Comparison of ENCODE assay signal across 11 cellular contexts in the genomic region with DNA sequence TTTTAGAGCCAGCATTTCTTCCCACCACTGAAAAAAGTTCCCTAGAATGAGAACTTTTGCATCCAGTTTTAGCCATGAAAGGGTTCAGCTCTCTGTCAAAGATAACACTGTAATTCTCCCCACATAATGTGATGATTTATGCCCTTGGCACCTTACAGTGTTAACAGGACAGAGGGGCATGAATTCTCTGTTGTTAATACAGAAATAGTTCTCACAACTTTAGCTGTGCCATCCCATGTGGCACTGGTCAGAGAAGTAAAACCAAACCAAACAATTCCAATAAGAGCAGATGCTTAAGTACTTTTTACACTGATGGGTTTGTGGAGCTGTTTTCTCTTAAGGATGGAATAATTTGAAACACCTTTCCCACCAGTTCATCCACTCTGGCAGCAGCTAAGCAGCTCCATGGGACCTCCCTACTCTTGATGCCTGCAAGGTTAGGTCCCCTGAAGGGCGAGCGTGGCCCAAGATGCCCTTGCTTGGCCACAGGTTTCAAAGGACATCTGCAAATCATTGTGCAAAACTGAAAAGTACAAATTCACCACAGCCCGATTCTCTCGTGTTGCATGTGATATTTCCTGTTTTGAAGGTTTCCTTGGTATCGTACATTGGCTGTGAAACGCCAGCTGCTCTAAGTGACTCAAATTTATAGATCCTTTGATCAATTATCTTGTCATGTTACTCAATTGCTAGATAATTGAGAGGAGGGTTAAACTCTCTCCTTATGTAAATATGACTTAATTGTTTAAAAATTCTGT.
DNase-seq lines count a peak whose midpoint lies in the region; ATAC-seq and TF ChIP-seq lines count a peak whose summit lies in the region.
"Had no signal": no experiment of that assay in that cellular context is flagged by ENCODE, and none has a peak within 500 bp of the region (broad histone marks: within the 10 kb centered on the region; RNA-seq: fewer than 3 reads in every experiment).

No MANE protein-coding gene starts in this region.

- peaks cover 12% of the 10 kb centered on the region for H3K27me3 Mint-ChIP-seq in activated CD8-positive, alpha-beta memory T cell treated with anti-CD3 and anti-CD28 coated beads, Interleukin-2, amount 10 ng/mL, durations not matched to agents 7 days and 5 days

- no peak overlapping the region for H3K9ac ChIP-seq in adipocyte (ENCODE audit: low read length)

- CTCF ChIA-PET in activated CD8-positive, alpha-beta memory T cell treated with anti-CD3 and anti-CD28 coated beads, Interleukin-2, amount 10 ng/mL, durations not matched to agents 7 days and 5 days (lab: Charles Lee), result interaction anchor here (1.2 kb wide), 1 partner anchor 33 kb away, joined by 5 read pairs; no protein-coding TSS in a partner anchor

- H3K36me3 ChIP-seq in adipocyte (ENCODE audit: control insufficient read depth, insufficient read depth, low read length, severe bottlenecking), result no peaks in the 10 kb centered on the region

- DNase-seq in activated CD8-positive, alpha-beta memory T cell treated with anti-CD3 and anti-CD28 coated beads, Interleukin-2, amount 10 ng/mL, durations not matched to agents 7 days and 5 days, result no peak
- DNase-seq in activated CD8-positive, alpha-beta memory T cell treated with anti-CD3 and anti-CD28 coated beads, Interleukin-2, amount 50 U/mL, for 4 hours, result no peak
- DNase-seq in NAMALWA (ENCODE audit: low spot score) (peak; percentile 86), adipocyte (ENCODE audit: low read depth) (no peak)
- peak; percentile 14 for DNase-seq in stimulated activated naive CD8-positive, alpha-beta T cell treated with anti-CD3 and anti-CD28 coated beads, Interleukin-15, Interleukin-2, amounts not matched to agents 100 U/mL and 50 U/mL, for 24 hours
- DNase-seq: cerebellar nuclear complex, NCI-H2171 treated with DMSO at 0.1 percent for 48 hours, retina had no signal

- peak; percentile 72 for ATAC-seq in activated CD8-positive, alpha-beta memory T cell treated with anti-CD3 and anti-CD28 coated beads, Interleukin-2, amount 10 ng/mL, durations not matched to agents 7 days and 5 days
- peak; percentile 55 for ATAC-seq in stimulated activated naive CD8-positive, alpha-beta T cell treated with anti-CD3 and anti-CD28 coated beads, Interleukin-15, Interleukin-2, amounts not matched to agents 100 U/mL and 50 U/mL, for 24 hours
- ATAC-seq in HG03521 (IDR thresholded peaks at IDR 0.05; ENCODE audit: unreplicated experiment) (no peak), SK-N-SH treated with all-trans-retinoic acid at 6 μM for 48 hours (no peak), GM21619 (IDR thresholded peaks at IDR 0.05; ENCODE audit: unreplicated experiment) (no peak)

- no peaks in the 10 kb centered on the region for H3K27me3 ChIP-seq in adipocyte (replicated peaks; ENCODE audit: control insufficient read depth, insufficient read depth, low read length)

- no peaks in the 10 kb centered on the region for H3K9me3 Mint-ChIP-seq in activated CD8-positive, alpha-beta memory T cell treated with anti-CD3 and anti-CD28 coated beads, Interleukin-2, amount 10 ng/mL, durations not matched to agents 7 days and 5 days (ENCODE audit: low read depth)

- H3K36me3 Mint-ChIP-seq in activated CD8-positive, alpha-beta memory T cell treated with anti-CD3 and anti-CD28 coated beads, Interleukin-2, amount 10 ng/mL, durations not matched to agents 7 days and 5 days, result no peaks in the 10 kb centered on the region

- H3K4me1 Mint-ChIP-seq in activated CD8-positive, alpha-beta memory T cell treated with anti-CD3 and anti-CD28 coated beads, Interleukin-2, amount 10 ng/mL, durations not matched to agents 7 days and 5 days, result peaks cover 15% of the 10 kb centered on the region

- peaks cover 13% of the 10 kb centered on the region for H3K4me1 ChIP-seq in adipocyte (ENCODE audit: control insufficient read depth, insufficient read depth, low read length)

- H3K9me3 ChIP-seq in adipocyte (ENCODE audit: control insufficient read depth, low read length), result no peaks in the 10 kb centered on the region

- peak overlapping the region; percentile 58 for H3K4me3 ChIP-seq in adipocyte (ENCODE audit: low read length)

- H3K27ac Mint-ChIP-seq in activated CD8-positive, alpha-beta memory T cell treated with anti-CD3 and anti-CD28 coated beads, Interleukin-2, amount 10 ng/mL, durations not matched to agents 7 days and 5 days, result no peak overlapping the region

- no peak overlapping the region for H3K4me3 Mint-ChIP-seq in activated CD8-positive, alpha-beta memory T cell treated with anti-CD3 and anti-CD28 coated beads, Interleukin-2, amount 10 ng/mL, durations not matched to agents 7 days and 5 days

TF ChIP-seq in SK-N-SH treated with all-trans-retinoic acid at 6 μM for 48 hours, 23 proteins besides CTCF, POLR2A, EP300 and RAD21:
- TF ChIP-seq ZFP3 (CRISPR knock-in tag; IDR thresholded peaks at IDR 0.05), result no peak
- TF ChIP-seq, protein P1, sequence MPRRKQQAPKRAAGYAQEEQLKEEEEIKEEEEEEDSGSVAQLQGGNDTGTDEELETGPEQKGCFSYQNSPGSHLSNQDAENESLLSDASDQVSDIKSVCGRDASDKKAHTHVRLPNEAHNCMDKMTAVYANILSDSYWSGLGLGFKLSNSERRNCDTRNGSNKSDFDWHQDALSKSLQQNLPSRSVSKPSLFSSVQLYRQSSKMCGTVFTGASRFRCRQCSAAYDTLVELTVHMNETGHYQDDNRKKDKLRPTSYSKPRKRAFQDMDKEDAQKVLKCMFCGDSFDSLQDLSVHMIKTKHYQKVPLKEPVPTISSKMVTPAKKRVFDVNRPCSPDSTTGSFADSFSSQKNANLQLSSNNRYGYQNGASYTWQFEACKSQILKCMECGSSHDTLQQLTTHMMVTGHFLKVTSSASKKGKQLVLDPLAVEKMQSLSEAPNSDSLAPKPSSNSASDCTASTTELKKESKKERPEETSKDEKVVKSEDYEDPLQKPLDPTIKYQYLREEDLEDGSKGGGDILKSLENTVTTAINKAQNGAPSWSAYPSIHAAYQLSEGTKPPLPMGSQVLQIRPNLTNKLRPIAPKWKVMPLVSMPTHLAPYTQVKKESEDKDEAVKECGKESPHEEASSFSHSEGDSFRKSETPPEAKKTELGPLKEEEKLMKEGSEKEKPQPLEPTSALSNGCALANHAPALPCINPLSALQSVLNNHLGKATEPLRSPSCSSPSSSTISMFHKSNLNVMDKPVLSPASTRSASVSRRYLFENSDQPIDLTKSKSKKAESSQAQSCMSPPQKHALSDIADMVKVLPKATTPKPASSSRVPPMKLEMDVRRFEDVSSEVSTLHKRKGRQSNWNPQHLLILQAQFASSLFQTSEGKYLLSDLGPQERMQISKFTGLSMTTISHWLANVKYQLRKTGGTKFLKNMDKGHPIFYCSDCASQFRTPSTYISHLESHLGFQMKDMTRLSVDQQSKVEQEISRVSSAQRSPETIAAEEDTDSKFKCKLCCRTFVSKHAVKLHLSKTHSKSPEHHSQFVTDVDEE (CRISPR knock-in tag; IDR thresholded peaks at IDR 0.05), result no peak
- TF ChIP-seq SNAI2 (CRISPR knock-in tag; IDR thresholded peaks at IDR 0.05), result no peak
- no peak for TF ChIP-seq ZNF8 (CRISPR knock-in tag; IDR thresholded peaks at IDR 0.05)
- TF ChIP-seq ESRRG (CRISPR knock-in tag; IDR thresholded peaks at IDR 0.05), result no peak
- no peak for TF ChIP-seq ZNF70 (CRISPR knock-in tag; IDR thresholded peaks at IDR 0.05)
- no peak for TF ChIP-seq TOX (CRISPR knock-in tag; IDR thresholded peaks at IDR 0.05; ENCODE audit: borderline replicate concordance)
- TF ChIP-seq, protein P2, sequence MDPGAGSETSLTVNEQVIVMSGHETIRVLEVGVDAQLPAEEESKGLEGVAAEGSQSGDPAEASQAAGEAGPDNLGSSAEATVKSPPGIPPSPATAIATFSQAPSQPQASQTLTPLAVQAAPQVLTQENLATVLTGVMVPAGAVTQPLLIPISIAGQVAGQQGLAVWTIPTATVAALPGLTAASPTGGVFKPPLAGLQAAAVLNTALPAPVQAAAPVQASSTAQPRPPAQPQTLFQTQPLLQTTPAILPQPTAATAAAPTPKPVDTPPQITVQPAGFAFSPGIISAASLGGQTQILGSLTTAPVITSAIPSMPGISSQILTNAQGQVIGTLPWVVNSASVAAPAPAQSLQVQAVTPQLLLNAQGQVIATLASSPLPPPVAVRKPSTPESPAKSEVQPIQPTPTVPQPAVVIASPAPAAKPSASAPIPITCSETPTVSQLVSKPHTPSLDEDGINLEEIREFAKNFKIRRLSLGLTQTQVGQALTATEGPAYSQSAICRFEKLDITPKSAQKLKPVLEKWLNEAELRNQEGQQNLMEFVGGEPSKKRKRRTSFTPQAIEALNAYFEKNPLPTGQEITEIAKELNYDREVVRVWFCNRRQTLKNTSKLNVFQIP (CRISPR knock-in tag; IDR thresholded peaks at IDR 0.05; ENCODE audit: borderline replicate concordance, low read depth), result no peak
- no peak for TF ChIP-seq CSDC2 (CRISPR knock-in tag; IDR thresholded peaks at IDR 0.05)
- no peak for TF ChIP-seq OSR1 (CRISPR knock-in tag; IDR thresholded peaks at IDR 0.05)
- no peak for TF ChIP-seq ZNF565 (CRISPR knock-in tag; conservative IDR thresholded peaks at IDR 0.05; ENCODE audit: low read depth)
- no peak for TF ChIP-seq GLIS3 (CRISPR knock-in tag; IDR thresholded peaks at IDR 0.05)
- no peak for TF ChIP-seq TCF4 (CRISPR knock-in tag; IDR thresholded peaks at IDR 0.05; ENCODE audit: borderline replicate concordance)
- TF ChIP-seq, protein P3, sequence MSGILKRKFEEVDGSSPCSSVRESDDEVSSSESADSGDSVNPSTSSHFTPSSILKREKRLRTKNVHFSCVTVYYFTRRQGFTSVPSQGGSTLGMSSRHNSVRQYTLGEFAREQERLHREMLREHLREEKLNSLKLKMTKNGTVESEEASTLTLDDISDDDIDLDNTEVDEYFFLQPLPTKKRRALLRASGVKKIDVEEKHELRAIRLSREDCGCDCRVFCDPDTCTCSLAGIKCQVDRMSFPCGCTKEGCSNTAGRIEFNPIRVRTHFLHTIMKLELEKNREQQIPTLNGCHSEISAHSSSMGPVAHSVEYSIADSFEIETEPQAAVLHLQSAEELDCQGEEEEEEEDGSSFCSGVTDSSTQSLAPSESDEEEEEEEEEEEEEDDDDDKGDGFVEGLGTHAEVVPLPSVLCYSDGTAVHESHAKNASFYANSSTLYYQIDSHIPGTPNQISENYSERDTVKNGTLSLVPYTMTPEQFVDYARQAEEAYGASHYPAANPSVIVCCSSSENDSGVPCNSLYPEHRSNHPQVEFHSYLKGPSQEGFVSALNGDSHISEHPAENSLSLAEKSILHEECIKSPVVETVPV (CRISPR knock-in tag; IDR thresholded peaks at IDR 0.05), result no peak

Comparison
In these comparisons a context has a peak if more than half of its experiments do, and no peak if none do; other contexts are left out.
1. ATAC-seq: peak in activated CD8-positive, alpha-beta memory T cell treated with anti-CD3 and anti-CD28 coated beads, Interleukin-2, amount 10 ng/mL, durations not matched to agents 7 days and 5 days (single experiment) and stimulated activated naive CD8-positive, alpha-beta T cell treated with anti-CD3 and anti-CD28 coated beads, Interleukin-15, Interleukin-2, amounts not matched to agents 100 U/mL and 50 U/mL, for 24 hours (single experiment); none in HG03521 (single experiment), SK-N-SH treated with all-trans-retinoic acid at 6 μM for 48 hours (single experiment) and GM21619 (single experiment).
2. DNase-seq: peak in NAMALWA (single experiment) and stimulated activated naive CD8-positive, alpha-beta T cell treated with anti-CD3 and anti-CD28 coated beads, Interleukin-15, Interleukin-2, amounts not matched to agents 100 U/mL and 50 U/mL, for 24 hours (single experiment); none in activated CD8-positive, alpha-beta memory T cell treated with anti-CD3 and anti-CD28 coated beads, Interleukin-2, amount 10 ng/mL, durations not matched to agents 7 days and 5 days (single experiment), activated CD8-positive, alpha-beta memory T cell treated with anti-CD3 and anti-CD28 coated beads, Interleukin-2, amount 50 U/mL, for 4 hours (single experiment) and adipocyte (single experiment).